Comparison of ENCODE assay signal across 29 cellular contexts in the genomic region with DNA sequence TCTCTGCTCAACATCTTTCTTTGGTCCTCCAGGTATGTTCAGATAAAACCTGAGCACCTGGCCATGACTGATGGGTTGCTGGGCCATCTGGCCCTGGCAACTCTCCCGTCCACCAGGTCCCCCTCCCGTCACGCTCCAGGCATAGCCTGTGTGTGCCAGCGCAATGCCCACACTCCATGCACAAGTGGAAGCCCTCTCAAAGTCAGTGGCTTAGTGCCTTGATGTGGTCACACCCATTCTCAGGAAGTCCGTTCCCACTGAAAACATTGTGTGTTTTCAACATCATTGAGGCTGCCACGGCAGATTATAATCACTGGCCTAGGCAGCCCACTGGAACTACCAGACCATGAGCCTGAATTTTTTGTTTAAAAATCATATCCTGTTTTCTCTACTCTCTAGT.
DNase-seq lines count a peak whose midpoint lies in the region; TF ChIP-seq lines count a peak whose summit lies in the region.
"Had no signal": no experiment of that assay in that cellular context is flagged by ENCODE, and none has a peak within 500 bp of the region (broad histone marks: within the 10 kb centered on the region; RNA-seq: fewer than 3 reads in every experiment).

No MANE protein-coding gene starts in this region.

- no peak overlapping the region for H2AFZ ChIP-seq in MM.1S (ENCODE audit: low read length)

- no peaks in the 10 kb centered on the region for H3F3A ChIP-seq in MM.1S (ENCODE audit: insufficient read depth, low read length)

- no peak overlapping the region for H3K9ac ChIP-seq in MM.1S (ENCODE audit: low read length)

- no TSS peak for BruUV-seq in Caco-2 (replicated peaks; lab: Mats Ljungman, UMichigan)

- no peaks in the 10 kb centered on the region for H3K27me3 Mint-ChIP-seq in Caco-2 (ENCODE audit: insufficient read depth, unreplicated experiment)
- H3K27me3 Mint-ChIP-seq: memory B cell had no signal

- no peak overlapping the region for H3K4me2 ChIP-seq in MM.1S (ENCODE audit: low read depth, low read length)
- H3K4me2 ChIP-seq: smooth muscle cell had no signal

- H3K4me3 ChIP-seq in Caco-2 (ENCODE audit: low read depth, low read length) (no peak overlapping the region), MM.1S (ENCODE audit: low read length) (no peak overlapping the region)
- H3K4me3 ChIP-seq: body of pancreas, gastrocnemius medialis, MG63, SK-N-MC, smooth muscle cell, uterus had no signal

- POLR2A ChIA-PET in Caco-2 (lab: Charles Lee), result no interaction called here
- POLR2A ChIA-PET in RWPE1 (lab: Yijun Ruan, JAX; ENCODE audit: low non-redundant PET), result no interaction called here

- intact Hi-C loops in Caco-2 (cut with micrococcal nuclease; ENCODE audit: unreplicated experiment), result no loop called here

- H3K27ac Mint-ChIP-seq in Caco-2 (ENCODE audit: unreplicated experiment), result peak overlapping the region; percentile 78
- H3K27ac Mint-ChIP-seq: activated CD4-positive, alpha-beta memory T cell treated with anti-CD3 and anti-CD28 coated beads, Interleukin-2, amount 10 ng/mL, durations not matched to agents 7 days and 5 days; activated T-helper 2 cell treated with anti-CD3 and anti-CD28 coated beads, Interferon-gamma antibody, Interleukin-2, Interleukin-4, amounts not matched to agents 10 μg/mL and 5 μg/mL and 100 μg/mL, durations not matched to agents 14 hours and 24 hours and 36 hours; memory B cell; T-helper 1 cell treated with Interleukin-12 subunit alpha and Interleukin-12 subunit beta and Interleukin-4 antibody, amounts not matched to agents 30 μg/mL and 1 μg/mL, for 36 hours had no signal

- H3K36me3 ChIP-seq in Caco-2 (ENCODE audit: control insufficient read depth, insufficient read depth, low read length) (peaks cover 6% of the 10 kb centered on the region; the same call in 1 of the 2 replicates), MM.1S (replicated peaks; ENCODE audit: insufficient read depth, low read length) (no peaks in the 10 kb centered on the region)
- H3K36me3 ChIP-seq: gastrocnemius medialis, uterus had no signal

- TF ChIP-seq CTCF in Caco-2 (IDR thresholded peaks at IDR 0.05; ENCODE audit: insufficient read depth in 1 of 2, low read depth in 1 of 2, low read length in 1 of 2, severe bottlenecking in 1 of 2, unreplicated experiment in 1 of 2) (no peak), RWPE1 (conservative IDR thresholded peaks at IDR 0.05; ENCODE audit: low read depth) (no peak), MM.1S (IDR thresholded peaks at IDR 0.05; ENCODE audit: low read length) (no peak)

- DNase-seq in Caco-2, result no peak
- no peak for DNase-seq in RWPE1 (ENCODE audit: low spot score)
- DNase-seq in iris pigment epithelial cell (ENCODE audit: low read depth), result peak; percentile 26
- DNase-seq in stimulated activated CD8-positive, alpha-beta memory T cell treated with anti-CD3 and anti-CD28 coated beads, Interleukin-4, amount 100 ng/mL, for 48 hours, result peak; percentile 0
- DNase-seq in effector CD4-positive, alpha-beta T cell, result no peak
- DNase-seq in MM.1S, result no peak
- no peak for DNase-seq in NOMO-1 treated with DMSO at 0.1 percent for 48 hours (lab: John Stamatoyannopoulos, UW; ENCODE audit: unreplicated experiment)
- DNase-seq: activated CD4-positive, alpha-beta memory T cell treated with anti-CD3 and anti-CD28 coated beads, Interleukin-2, amount 10 ng/mL, durations not matched to agents 7 days and 5 days; activated CD4-positive, alpha-beta T cell treated with anti-CD3 and anti-CD28 coated beads for 1 hour; activated naive CD4-positive, alpha-beta T cell treated with anti-CD3 and anti-CD28 coated beads, Interleukin-2, amount 50 U/mL, for 16 hours; activated T-cell treated with anti-CD3 and anti-CD28 coated beads for 4 hours; body of pancreas; cerebellar nuclear complex; gastrocnemius medialis; GDM1; KG1; MG63; NCI-H2029; NCI-H524; PC-3; right cardiac atrium; stimulated activated naive CD8-positive, alpha-beta T cell treated with anti-CD3 and anti-CD28 coated beads, Interleukin-15, Interleukin-2, amounts not matched to agents 100 U/mL and 50 U/mL, for 24 hours; uterus had no signal

- no peaks in the 10 kb centered on the region for H4K20me1 ChIP-seq in MM.1S (ENCODE audit: insufficient read depth, low read length)

- no peaks in the 10 kb centered on the region for H3K79me2 ChIP-seq in MM.1S (ENCODE audit: low read length)

- H3K27me3 ChIP-seq in Caco-2 (replicated peaks; ENCODE audit: control insufficient read depth, insufficient read depth, low read length), result no peaks in the 10 kb centered on the region
- no peaks in the 10 kb centered on the region for H3K27me3 ChIP-seq in MM.1S (replicated peaks; ENCODE audit: insufficient read depth, low read length)
- H3K27me3 ChIP-seq: body of pancreas, gastrocnemius medialis, MG63, uterus had no signal

- peaks cover 17% of the 10 kb centered on the region for H3K36me3 Mint-ChIP-seq in Caco-2 (ENCODE audit: insufficient read depth, unreplicated experiment)
- H3K36me3 Mint-ChIP-seq: memory B cell had no signal

- peaks cover 10% of the 10 kb centered on the region for H3K4me1 Mint-ChIP-seq in Caco-2 (ENCODE audit: low read depth, unreplicated experiment)
- H3K4me1 Mint-ChIP-seq: activated CD4-positive, alpha-beta memory T cell treated with anti-CD3 and anti-CD28 coated beads, Interleukin-2, amount 10 ng/mL, durations not matched to agents 7 days and 5 days; memory B cell had no signal

- no peak overlapping the region for H3K4me3 Mint-ChIP-seq in Caco-2 (ENCODE audit: unreplicated experiment)
- H3K4me3 Mint-ChIP-seq: activated CD4-positive, alpha-beta memory T cell treated with anti-CD3 and anti-CD28 coated beads, Interleukin-2, amount 10 ng/mL, durations not matched to agents 7 days and 5 days; memory B cell; T-helper 1 cell treated with Interleukin-12 subunit alpha and Interleukin-12 subunit beta and Interleukin-4 antibody, amounts not matched to agents 30 μg/mL and 1 μg/mL, for 36 hours had no signal

- CTCF ChIA-PET in Caco-2 (lab: Charles Lee), result no interaction called here
- CTCF ChIA-PET in RWPE1 (lab: Yijun Ruan, JAX), result interaction anchor here (0.7 to 1.0 kb wide), 2 partner anchors 8 to 435 kb away, joined by 3 read pairs; no protein-coding TSS in a partner anchor

- no peaks in the 10 kb centered on the region for H3K9me2 ChIP-seq in MM.1S (replicated peaks; ENCODE audit: insufficient read depth, low read length)

- H3K9me3 ChIP-seq in Caco-2 (no peaks in the 10 kb centered on the region), MM.1S (replicated peaks; ENCODE audit: insufficient read depth, low read length) (no peaks in the 10 kb centered on the region)
- H3K9me3 ChIP-seq: body of pancreas, gastrocnemius medialis, MG63, uterus had no signal

- H3K9me3 Mint-ChIP-seq in Caco-2 (ENCODE audit: unreplicated experiment), result no peaks in the 10 kb centered on the region
- H3K9me3 Mint-ChIP-seq: activated CD4-positive, alpha-beta memory T cell treated with anti-CD3 and anti-CD28 coated beads, Interleukin-2, amount 10 ng/mL, durations not matched to agents 7 days and 5 days; activated T-helper 2 cell treated with anti-CD3 and anti-CD28 coated beads, Interferon-gamma antibody, Interleukin-2, Interleukin-4, amounts not matched to agents 10 μg/mL and 5 μg/mL and 100 μg/mL, durations not matched to agents 14 hours and 24 hours and 36 hours; memory B cell; T-helper 1 cell treated with Interleukin-12 subunit alpha and Interleukin-12 subunit beta and Interleukin-4 antibody, amounts not matched to agents 30 μg/mL and 1 μg/mL, for 36 hours had no signal

- peaks cover 23% of the 10 kb centered on the region for H3K4me1 ChIP-seq in Caco-2
- H3K4me1 ChIP-seq in MM.1S (ENCODE audit: low read length), result no peaks in the 10 kb centered on the region
- H3K4me1 ChIP-seq: body of pancreas, uterus had no signal

- H3K27ac ChIP-seq in RWPE1, result peak overlapping the region; percentile 26; the same call in 1 of the 2 replicates
- H3K27ac ChIP-seq in MM.1S (ENCODE audit: low read length), result no peak overlapping the region
- H3K27ac ChIP-seq: body of pancreas, gastrocnemius medialis, HL-60, SK-N-MC, uterus had no signal

Comparison
In these comparisons a context has a peak if more than half of its experiments do, and no peak if none do; other contexts are left out.
1. DNase-seq: peak in iris pigment epithelial cell (single experiment) and stimulated activated CD8-positive, alpha-beta memory T cell treated with anti-CD3 and anti-CD28 coated beads, Interleukin-4, amount 100 ng/mL, for 48 hours (single experiment); none in Caco-2 (0 of 2), RWPE1 (single experiment), effector CD4-positive, alpha-beta T cell (single experiment), MM.1S (single experiment) and NOMO-1 treated with DMSO at 0.1 percent for 48 hours (single experiment).